ENCODE assay signal across 2 cellular contexts in the genomic region with DNA sequence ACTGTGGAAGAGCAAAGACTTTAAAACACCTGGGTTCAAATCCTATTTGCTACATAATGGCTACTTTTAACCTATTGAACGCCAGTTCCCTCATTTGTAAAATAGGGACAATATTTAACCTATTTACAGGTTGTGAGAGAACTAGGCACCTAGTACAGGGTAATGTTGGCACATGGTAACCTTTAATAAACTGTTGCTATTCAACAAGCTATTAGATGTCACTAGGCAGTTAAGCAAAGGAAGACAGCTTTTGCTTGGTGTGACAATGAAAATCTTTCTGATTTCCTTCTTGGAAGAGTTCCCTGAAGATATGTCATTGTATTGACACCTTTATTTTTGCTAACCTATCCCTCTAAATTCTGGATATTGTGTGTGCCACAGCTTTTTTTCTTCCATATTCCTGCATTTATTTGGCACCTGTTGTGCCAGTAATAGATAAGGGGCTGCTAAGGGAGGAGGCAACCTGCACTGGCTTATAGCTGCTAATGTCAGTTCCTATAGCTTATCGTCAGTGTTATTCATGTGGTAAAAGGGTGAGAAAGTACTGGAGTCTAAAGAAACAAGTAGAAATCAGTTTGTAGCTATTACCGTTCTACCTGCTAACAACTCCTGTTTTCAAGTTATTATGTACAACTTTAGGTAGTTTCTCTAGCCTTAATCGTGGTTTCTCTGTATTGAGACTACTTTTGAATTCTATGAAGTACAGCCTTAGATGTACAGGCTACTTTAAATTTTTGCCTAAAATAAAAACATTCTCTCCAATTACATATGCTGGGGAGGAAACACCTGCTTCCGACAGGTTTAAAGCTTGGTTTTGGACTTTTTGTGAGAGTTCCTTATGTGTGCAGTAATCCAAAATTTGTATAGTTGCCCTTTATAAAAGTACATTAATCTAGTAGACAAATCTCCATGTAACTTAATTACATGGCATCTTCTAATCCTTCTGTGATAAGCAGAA.
TF ChIP-seq lines count a peak whose summit lies in the region.

No MANE protein-coding gene starts in this region.

TF ChIP-seq in IMR-90, 13 proteins besides CTCF, POLR2A, EP300 and RAD21:
- TF ChIP-seq MAZ (IDR thresholded peaks at IDR 0.05; ENCODE audit: borderline replicate concordance, low read depth, low read length), result no peak
- TF ChIP-seq RCOR1 (IDR thresholded peaks at IDR 0.05; ENCODE audit: insufficient replicate concordance, low read length), result no peak

TF ChIP-seq in GM12878, 131 proteins besides CTCF, POLR2A, EP300 and RAD21:
- 0 out of 2 replicates have a peak, but pooled peaks have one; percentile 33 for TF ChIP-seq ZNF217 (IDR thresholded peaks at IDR 0.05)
- no peak for TF ChIP-seq CREB1 (IDR thresholded peaks at IDR 0.05; ENCODE audit: low read depth)
- no peak for TF ChIP-seq BCL3 (IDR thresholded peaks at IDR 0.05; ENCODE audit: borderline replicate concordance, insufficient read depth, low read depth, low read length, poor library complexity, severe bottlenecking)
- TF ChIP-seq CBX5 (IDR thresholded peaks at IDR 0.05; ENCODE audit: low read depth), result no peak
- TF ChIP-seq, protein P1, sequence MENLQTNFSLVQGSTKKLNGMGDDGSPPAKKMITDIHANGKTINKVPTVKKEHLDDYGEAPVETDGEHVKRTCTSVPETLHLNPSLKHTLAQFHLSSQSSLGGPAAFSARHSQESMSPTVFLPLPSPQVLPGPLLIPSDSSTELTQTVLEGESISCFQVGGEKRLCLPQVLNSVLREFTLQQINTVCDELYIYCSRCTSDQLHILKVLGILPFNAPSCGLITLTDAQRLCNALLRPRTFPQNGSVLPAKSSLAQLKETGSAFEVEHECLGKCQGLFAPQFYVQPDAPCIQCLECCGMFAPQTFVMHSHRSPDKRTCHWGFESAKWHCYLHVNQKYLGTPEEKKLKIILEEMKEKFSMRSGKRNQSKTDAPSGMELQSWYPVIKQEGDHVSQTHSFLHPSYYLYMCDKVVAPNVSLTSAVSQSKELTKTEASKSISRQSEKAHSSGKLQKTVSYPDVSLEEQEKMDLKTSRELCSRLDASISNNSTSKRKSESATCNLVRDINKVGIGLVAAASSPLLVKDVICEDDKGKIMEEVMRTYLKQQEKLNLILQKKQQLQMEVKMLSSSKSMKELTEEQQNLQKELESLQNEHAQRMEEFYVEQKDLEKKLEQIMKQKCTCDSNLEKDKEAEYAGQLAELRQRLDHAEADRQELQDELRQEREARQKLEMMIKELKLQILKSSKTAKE (IDR thresholded peaks at IDR 0.05; ENCODE audit: low read depth, poor library complexity, severe bottlenecking), result no peak
- TF ChIP-seq ZNF592 (IDR thresholded peaks at IDR 0.05), result no peak
- no peak for TF ChIP-seq ASH2L (IDR thresholded peaks at IDR 0.05; ENCODE audit: borderline replicate concordance, low read depth)
- no peak for TF ChIP-seq ZBTB40 (IDR thresholded peaks at IDR 0.05; ENCODE audit: borderline replicate concordance)
- no peak for TF ChIP-seq SMC3 (IDR thresholded peaks at IDR 0.05; ENCODE audit: borderline replicate concordance, low read length)
- TF ChIP-seq MTA3 (IDR thresholded peaks at IDR 0.05; ENCODE audit: borderline replicate concordance, low read length), result 0 out of 2 replicates have a peak, but pooled peaks have one; percentile 16
